ENCODE assay signal across 8 cellular contexts in the genomic region with DNA sequence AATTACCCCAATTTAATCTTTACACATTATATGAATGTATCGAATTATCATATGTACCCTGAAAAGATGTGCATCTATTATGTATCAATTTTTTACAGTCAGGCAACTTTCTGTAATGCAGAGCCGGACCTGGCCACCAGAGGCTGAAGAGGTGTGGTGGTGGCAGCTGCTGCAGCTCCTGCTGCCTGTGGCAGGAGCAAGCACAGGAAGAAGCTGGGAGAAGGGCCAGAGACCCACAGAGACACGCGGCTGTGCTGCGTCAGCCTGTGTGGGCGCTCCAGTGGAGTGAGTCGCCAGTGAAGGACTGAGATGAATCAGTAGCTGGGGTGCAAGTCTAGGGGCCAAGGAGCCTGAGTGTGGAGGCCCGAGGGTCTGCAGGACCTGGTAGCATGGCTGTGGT.
DNase-seq lines count a peak whose midpoint lies in the region; ATAC-seq lines count a peak whose summit lies in the region.

No MANE protein-coding gene starts in this region.

- H3K9me2 ChIP-seq in GM23248 (ENCODE audit: insufficient read depth), result no peaks in the 10 kb centered on the region

- no peak overlapping the region for H2AFZ ChIP-seq in GM23248

- H3K9me3 Mint-ChIP-seq in activated naive CD4-positive, alpha-beta T cell treated with anti-CD3 and anti-CD28 coated beads, Interleukin-2, amount 10 ng/mL, durations not matched to agents 7 days and 5 days, result no peaks in the 10 kb centered on the region

- H3K27me3 ChIP-seq in GM23248 (replicated peaks; ENCODE audit: insufficient read depth), result no peaks in the 10 kb centered on the region

- DNase-seq in AG20443 (ENCODE audit: low spot score) (peak; percentile 18), GM23248 (peak; percentile 71), SW480 (ENCODE audit: low spot score) (peak; percentile 25), left colon (peak; percentile 71), NCI-H446 treated with DMSO at 0.1 percent for 48 hours (lab: John Stamatoyannopoulos, UW) (no peak), NOMO-1 treated with dmso at 0.1 percent for 144 hours (lab: John Stamatoyannopoulos, UW; ENCODE audit: unreplicated experiment) (no peak), HCEC 1CT (no peak)
- DNase-seq in activated naive CD4-positive, alpha-beta T cell treated with anti-CD3 and anti-CD28 coated beads, Interleukin-2, amount 10 ng/mL, durations not matched to agents 7 days and 5 days, result no peak

- no peak overlapping the region for H3K9ac ChIP-seq in GM23248

- no peak overlapping the region for H3K4me3 ChIP-seq in GM23248

- intact Hi-C loops in left colon (cut with DNase I, micrococcal nuclease), result no loop called here

- H3K27ac ChIP-seq in GM23248, result no peak overlapping the region

- H3K27ac Mint-ChIP-seq in activated naive CD4-positive, alpha-beta T cell treated with anti-CD3 and anti-CD28 coated beads, Interleukin-2, amount 10 ng/mL, durations not matched to agents 7 days and 5 days, result no peak overlapping the region

- no peaks in the 10 kb centered on the region for H4K20me1 ChIP-seq in GM23248 (ENCODE audit: insufficient read depth)

- peaks cover 22% of the 10 kb centered on the region for H3K27me3 Mint-ChIP-seq in activated naive CD4-positive, alpha-beta T cell treated with anti-CD3 and anti-CD28 coated beads, Interleukin-2, amount 10 ng/mL, durations not matched to agents 7 days and 5 days

- H3K4me2 ChIP-seq in GM23248 (ENCODE audit: unreplicated experiment), result no peak overlapping the region

- no peaks in the 10 kb centered on the region for H3K36me3 Mint-ChIP-seq in activated naive CD4-positive, alpha-beta T cell treated with anti-CD3 and anti-CD28 coated beads, Interleukin-2, amount 10 ng/mL, durations not matched to agents 7 days and 5 days

- in situ Hi-C loops in GM23248 (cut with MboI), result no loop called here

- no peaks in the 10 kb centered on the region for H3F3A ChIP-seq in GM23248 (ENCODE audit: insufficient read depth)

- CTCF ChIA-PET in activated naive CD4-positive, alpha-beta T cell treated with anti-CD3 and anti-CD28 coated beads, Interleukin-2, amount 10 ng/mL, durations not matched to agents 7 days and 5 days (lab: Charles Lee), result no interaction called here

- ATAC-seq in left colon, result peak; percentile 67

- no peak overlapping the region for H3K4me3 Mint-ChIP-seq in activated naive CD4-positive, alpha-beta T cell treated with anti-CD3 and anti-CD28 coated beads, Interleukin-2, amount 10 ng/mL, durations not matched to agents 7 days and 5 days

- 41% methylated on average over 8 of the region's 8 CpGs for WGBS in GM23248 (ENCODE audit: low coverage in 1 of 2, low lambda C conversion rate in 2 of 2, missing lambda C conversion rate in 2 of 2), 2 experiments

- H3K79me2 ChIP-seq in GM23248 (ENCODE audit: insufficient read depth), result no peaks in the 10 kb centered on the region

- H3K9me3 ChIP-seq in GM23248 (ENCODE audit: low read depth), result no peaks in the 10 kb centered on the region

- no peaks in the 10 kb centered on the region for H3K4me1 ChIP-seq in GM23248 (ENCODE audit: insufficient read depth)

- no peaks in the 10 kb centered on the region for H3K4me1 Mint-ChIP-seq in activated naive CD4-positive, alpha-beta T cell treated with anti-CD3 and anti-CD28 coated beads, Interleukin-2, amount 10 ng/mL, durations not matched to agents 7 days and 5 days

- no peaks in the 10 kb centered on the region for H3K36me3 ChIP-seq in GM23248 (ENCODE audit: low read depth)

Comparison
In these comparisons a context has a peak if more than half of its experiments do, and no peak if none do; other contexts are left out.
1. DNase-seq: peak in AG20443 (single experiment), GM23248 (single experiment), SW480 (single experiment) and left colon (2 of 2); none in NCI-H446 treated with DMSO at 0.1 percent for 48 hours (single experiment), NOMO-1 treated with dmso at 0.1 percent for 144 hours (single experiment), activated naive CD4-positive, alpha-beta T cell treated with anti-CD3 and anti-CD28 coated beads, Interleukin-2, amount 10 ng/mL, durations not matched to agents 7 days and 5 days (single experiment) and HCEC 1CT (single experiment).